19 cellular contexts compared by ENCODE assay signal in genomic region chr10:132454296-132455198, GRCh38. TPM values are rescaled to one million over a fixed set of nuclear protein-coding genes. Genes with fewer than 3 reads are reported as not detected.
DNase-seq lines count a peak whose midpoint lies in the region; ATAC-seq, FAIRE-seq and TF ChIP-seq lines count a peak whose summit lies in the region.
"Had no signal": no experiment of that assay in that cellular context is flagged by ENCODE, and none has a peak within 500 bp of the region (broad histone marks: within the 10 kb centered on the region; RNA-seq: fewer than 3 reads in every experiment).

No MANE protein-coding gene starts in this region.

- no peak for FAIRE-seq in kidney (lab: Jason Lieb, UNC)
- FAIRE-seq: RCC 7860 had no signal

- H3K9me3 Mint-ChIP-seq in activated B cell treated with CpG ODN at 0.5 μM for 24 hours: no peaks in the 10 kb centered on the region
- H3K9me3 Mint-ChIP-seq: GM23338 had no signal

- TF ChIP-seq POLR2A in heart left ventricle (IDR thresholded peaks at IDR 0.05): no peak
- TF ChIP-seq POLR2A in spleen (IDR thresholded peaks at IDR 0.05): no peak
- no peak for TF ChIP-seq POLR2A in suprapubic skin (IDR thresholded peaks at IDR 0.05)

- no peaks in the 10 kb centered on the region for H3K36me3 ChIP-seq in heart left ventricle
- no peaks in the 10 kb centered on the region for H3K36me3 ChIP-seq in left ventricle myocardium inferior
- H3K36me3 ChIP-seq in kidney (ENCODE audit: control insufficient read depth in 1 of 2, insufficient read depth in 2 of 2, low read length in 2 of 2): no peaks in the 10 kb centered on the region
- H3K36me3 ChIP-seq in spleen: no peaks in the 10 kb centered on the region
- H3K36me3 ChIP-seq in MG63: no peaks in the 10 kb centered on the region
- no peaks in the 10 kb centered on the region for H3K36me3 ChIP-seq in suprapubic skin
- H3K36me3 ChIP-seq: BE2C had no signal

- H3K36me3 Mint-ChIP-seq in activated B cell treated with CpG ODN at 0.5 μM for 24 hours (ENCODE audit: low read depth): no peaks in the 10 kb centered on the region

- H3K9me3 ChIP-seq in heart left ventricle (no peaks in the 10 kb centered on the region), left ventricle myocardium inferior (replicated peaks) (no peaks in the 10 kb centered on the region), kidney (ENCODE audit: control insufficient read depth in 1 of 2, low read length in 2 of 2) (no peaks in the 10 kb centered on the region), spleen (no peaks in the 10 kb centered on the region), MG63 (no peaks in the 10 kb centered on the region), suprapubic skin (no peaks in the 10 kb centered on the region)
- H3K9me3 ChIP-seq: BE2C had no signal

- no peak overlapping the region for H3K4me3 Mint-ChIP-seq in activated B cell treated with CpG ODN at 0.5 μM for 24 hours
- H3K4me3 Mint-ChIP-seq: GM23338 had no signal

- WGBS in heart left ventricle, 4 donors: 92 to 95% (median 94%) methylated on average over 30 of the region's 30 CpGs
- 86 to 93% (median 89%) methylated on average over 30 of the region's 30 CpGs for whole genome bisulfite sequencing in spleen, 5 donors
- WGBS in suprapubic skin: 90% methylated on average over 26 of the region's 30 CpGs

- H3K4me1 ChIP-seq in heart left ventricle (peaks cover 0 to 23% (median 14%) of the 10 kb centered on the region in 12 donors), left ventricle myocardium inferior (peaks cover 25% of the 10 kb centered on the region), kidney (ENCODE audit: control insufficient read depth in 1 of 2, insufficient read depth in 1 of 2, low read depth in 1 of 2, low read length in 2 of 2) (peaks cover 8 to 17% of the 10 kb centered on the region in 2 donors), spleen (peaks cover 16 to 55% (median 36%) of the 10 kb centered on the region in 6 donors), suprapubic skin (peaks cover 54% of the 10 kb centered on the region)
- H3K4me1 ChIP-seq: BE2C had no signal

- ATAC-seq in heart left ventricle (no peak), activated B cell treated with CpG ODN at 0.5 μM for 24 hours (ENCODE audit: low read depth) (no peak)
- no peak for ATAC-seq in stimulated activated naive CD8-positive, alpha-beta T cell treated with anti-CD3 and anti-CD28 coated beads, Interleukin-15, Interleukin-2, amounts not matched to agents 100 U/mL and 50 U/mL, for 24 hours
- ATAC-seq: GM23338, Right ventricle myocardium inferior had no signal

- H3K27ac ChIP-seq in heart left ventricle: no peak overlapping the region
- no peak overlapping the region for H3K27ac ChIP-seq in left ventricle myocardium inferior (replicated peaks)
- no peak overlapping the region for H3K27ac ChIP-seq in kidney (ENCODE audit: low read depth in 2 of 2, low read length in 2 of 2)
- no peak overlapping the region for H3K27ac ChIP-seq in spleen
- H3K27ac ChIP-seq in suprapubic skin: no peak overlapping the region

- H3K27me3 Mint-ChIP-seq in activated B cell treated with CpG ODN at 0.5 μM for 24 hours: no peaks in the 10 kb centered on the region

- CTCF ChIA-PET in activated B cell treated with CpG ODN at 0.5 μM for 24 hours (lab: Charles Lee): interaction anchor here (0.6 to 1.6 kb wide), 5 partner anchors 67 to 228 kb away, joined by 3 to 5 read pairs (median 3); no protein-coding TSS in a partner anchor

- TF ChIP-seq EP300 in suprapubic skin (IDR thresholded peaks at IDR 0.05): no peak

- H3K27me3 ChIP-seq in heart left ventricle (peaks cover 0 to 10% (median 0%) of the 10 kb centered on the region in 9 donors), left ventricle myocardium inferior (ENCODE audit: low read depth) (peaks cover 22% of the 10 kb centered on the region), spleen (replicated peaks in 1 of 7) (peaks cover 0 to 10% (median 0%) of the 10 kb centered on the region in 7 donors), MG63 (no peaks in the 10 kb centered on the region), suprapubic skin (peaks cover 11% of the 10 kb centered on the region)

- H3K4me1 Mint-ChIP-seq in activated B cell treated with CpG ODN at 0.5 μM for 24 hours: peaks cover 23% of the 10 kb centered on the region

- POLR2A ChIA-PET in activated B cell treated with CpG ODN at 0.5 μM for 24 hours (lab: Charles Lee): no interaction called here

- DNase-seq in heart left ventricle (peak in 3 of 5 donors; percentile 22 to 55 (median 27)), left ventricle myocardium inferior (no peak), activated B cell treated with CpG ODN at 0.5 μM for 24 hours (no peak), kidney (peak; percentile 76), spleen (peak; percentile 80), MG63 (no peak), suprapubic skin (ENCODE audit: low spot score in 2 of 2) (no peak)
- no peak for DNase-seq in stimulated activated naive CD8-positive, alpha-beta T cell treated with anti-CD3 and anti-CD28 coated beads, Interleukin-15, Interleukin-2, amounts not matched to agents 100 U/mL and 50 U/mL, for 24 hours
- DNase-seq: BE2C; DMS79 treated with DMSO at 0.1 percent for 48 hours; Kasumi-1; NCI-H1105 treated with DMSO at 0.1 percent for 48 hours; NCI-H1694; NCI-H510A; NCI-H748 treated with DMSO at 0.1 percent for 48 hours; NK-92 treated with Interleukin-12 subunit alpha and Interleukin-12 subunit beta, amount 100 ng/mL, for 24 hours had no signal

- H3K9ac ChIP-seq in kidney (ENCODE audit: low read length in 2 of 2): no peak overlapping the region

- TF ChIP-seq CTCF in heart left ventricle (IDR thresholded peaks at IDR 0.05) (no peak), left ventricle myocardium inferior (IDR thresholded peaks at IDR 0.05; ENCODE audit: borderline replicate concordance) (no peak), activated B cell treated with CpG ODN at 0.5 μM for 24 hours (IDR thresholded peaks at IDR 0.05) (no peak), kidney (IDR thresholded peaks at IDR 0.05; ENCODE audit: borderline replicate concordance, extremely low read depth, insufficient read depth) (no peak), spleen (IDR thresholded peaks at IDR 0.05 in 8 of 11, conservative IDR thresholded peaks at IDR 0.05 in 3 of 11) (no peak), suprapubic skin (IDR thresholded peaks at IDR 0.05) (no peak)

- H3K4me3 ChIP-seq in heart left ventricle (no peak overlapping the region), left ventricle myocardium inferior (no peak overlapping the region), kidney (ENCODE audit: low read length in 2 of 2) (no peak overlapping the region), spleen (no peak overlapping the region), MG63 (no peak overlapping the region), suprapubic skin (no peak overlapping the region)
- H3K4me3 ChIP-seq: GM23338 had no signal

- intact Hi-C loops in heart left ventricle (cut with DNase I) (loop anchor here in 8 of 10 donors (1.0 to 10.0 kb wide), 6 partner anchors 67 to 670 kb away; no protein-coding TSS in a partner anchor), left ventricle myocardium inferior (cut with micrococcal nuclease) (loop anchor here (5.0 kb wide), 1 partner anchor 62 kb away; no protein-coding TSS in a partner anchor), activated B cell treated with CpG ODN at 0.5 μM for 24 hours (cut with micrococcal nuclease) (loop anchor here (5.0 kb wide), 1 partner anchor 432 kb away; no protein-coding TSS in a partner anchor), kidney (cut with DNase I) (loop anchor here (5.0 kb wide), 1 partner anchor 72 kb away; no protein-coding TSS in a partner anchor), spleen (cut with DNase I; ENCODE audit: low total_unique reads) (loop anchor here (5.0 to 10.0 kb wide), 3 partner anchors 62 to 232 kb away; partner anchors contain the start of gene INPP5A)

- peak overlapping the region; percentile 50 for H3K27ac Mint-ChIP-seq in activated B cell treated with CpG ODN at 0.5 μM for 24 hours
- H3K27ac Mint-ChIP-seq: GM23338 had no signal

RNA-seq across cellular contexts. Expression of gene PWWP2B, which starts 57.5 kb away (rescaled TPM):
- total RNA-seq in heart left ventricle: 10 to 100 TPM; 10.5 to 23.5 (median 15.3) TPM
- 10 to 100 TPM; 13.8 to 19.7 TPM for polyA plus RNA-seq in heart left ventricle
- total RNA-seq in left ventricle myocardium inferior: 17.2 TPM
- 12.8 and 13.4 TPM in 2 replicates for total RNA-seq in activated B cell treated with CpG ODN at 0.5 μM for 24 hours
- 24.3 TPM for total RNA-seq in kidney
- polyA plus RNA-seq in kidney (ENCODE audit: insufficient read depth, low read depth, low replicate concordance): 12.9 TPM
- 10 to 100 TPM; 24.8 to 41.7 (median 28.1) TPM for total RNA-seq in spleen
- 10 to 100 TPM; 22.5 to 50.0 (median 27.8) TPM for polyA plus RNA-seq in spleen
- total RNA-seq in MG63 (2014; rRNA removed; shearing (Covaris generic); ENCODE audit: low replicate concordance): 20.1 and 25.2 TPM in 2 replicates
- 10 to 100 TPM; 15.2 to 19.4 (median 18.3) TPM for total RNA-seq in suprapubic skin

Comparison
In these comparisons a context has a peak if more than half of its experiments do, and no peak if none do; other contexts are left out.
1. DNase-seq: peak in heart left ventricle (3 of 5), kidney (single experiment) and spleen (single experiment); none in left ventricle myocardium inferior (single experiment), activated B cell treated with CpG ODN at 0.5 μM for 24 hours (single experiment), MG63 (single experiment), suprapubic skin (0 of 2) and stimulated activated naive CD8-positive, alpha-beta T cell treated with anti-CD3 and anti-CD28 coated beads, Interleukin-15, Interleukin-2, amounts not matched to agents 100 U/mL and 50 U/mL, for 24 hours (single experiment).